Comparison of ENCODE assay signal across 22 cellular contexts in genomic region chr11:72233773-72234513, GRCh38. TPM values are rescaled to one million over a fixed set of nuclear protein-coding genes. Genes with fewer than 3 reads are reported as not detected.
A peak's percentile ranks its signal among the peaks of the same experiment; 100 is the strongest.
DNase-seq lines count a peak whose midpoint lies in the region; ATAC-seq, FAIRE-seq and TF ChIP-seq lines count a peak whose summit lies in the region.
"Had no signal": no experiment of that assay in that cellular context is flagged by ENCODE, and none has a peak within 500 bp of the region (broad histone marks: within the 10 kb centered on the region; RNA-seq: fewer than 3 reads in every experiment).

No MANE protein-coding gene starts in this region.

- H2AFZ ChIP-seq in GM12878 (ENCODE audit: control insufficient read depth, low read depth, low read length) (no peak overlapping the region), osteoblast (ENCODE audit: low read length) (no peak overlapping the region)

- WGBS in GM12878 (ENCODE audit: insufficient coverage, insufficient replicate concordance, low lambda C conversion rate, missing lambda C conversion rate) = 93% methylated on average over 8 of the region's 8 CpGs

- H3K27me3 Mint-ChIP-seq in activated CD4-positive, alpha-beta T cell treated with anti-CD3 and anti-CD28 coated beads, Interleukin-2, amount 10 ng/mL, durations not matched to agents 24 days and 14 days = peaks cover 3% of the 10 kb centered on the region

- ATAC-seq in GM12878 = no peak
- ATAC-seq: right lobe of liver had no signal

- TF ChIP-seq RAD21 in GM12878 (IDR thresholded peaks at IDR 0.05; ENCODE audit: insufficient read depth, low read depth, low read length) = no peak

- no peaks in the 10 kb centered on the region for H3K4me1 Mint-ChIP-seq in activated CD4-positive, alpha-beta T cell treated with anti-CD3 and anti-CD28 coated beads, Interleukin-2, amount 10 ng/mL, durations not matched to agents 24 days and 14 days

- SMC1A ChIA-PET in GM12878 (lab: Charles Lee; ENCODE audit: uncharacterized antibody, unreplicated experiment) = no interaction called here

- CTCF ChIA-PET in GM12878 (lab: Yijun Ruan, JAX) = no interaction called here

- FAIRE-seq in GM12878 (lab: Jason Lieb, UNC) = no peak
- FAIRE-seq: endometrium, TTC549 had no signal

- H3K79me2 ChIP-seq in GM12878 (ENCODE audit: control insufficient read depth, insufficient read depth, low read length) (no peaks in the 10 kb centered on the region), osteoblast (ENCODE audit: insufficient read depth, low read length) (peaks cover 8% of the 10 kb centered on the region)

- DNase-seq in D341Med (ENCODE audit: low spot score) (peak; percentile 12), GM12878 (ENCODE audit: low read depth, low spot score) (no peak), osteoblast (ENCODE audit: insufficient read length, low spot score, missing footprints) (peak; percentile 69), colonic mucosa (no peak), NCI-H524 (lab: John Stamatoyannopoulos, UW) (no peak), SHP77 (lab: John Stamatoyannopoulos, UW) (no peak)
- DNase-seq in activated CD4-positive, alpha-beta T cell treated with anti-CD3 and anti-CD28 coated beads, Interleukin-2, amount 10 ng/mL, durations not matched to agents 24 days and 14 days = no peak
- DNase-seq: activated CD4-positive, alpha-beta T cell treated with anti-CD3 and anti-CD28 coated beads, Interleukin-2, amount 50 U/mL, for 1 hour; AML-193; amygdala; foreskin fibroblast; H9; NCI-H1092 treated with DMSO at 0.1 percent for 48 hours; NCI-H82; nucleus accumbens; stimulated activated CD4-positive, alpha-beta T cell treated with anti-CD3 and anti-CD28 coated beads, Interleukin-1b, Interleukin-23, amount 100 ng/mL, for 48 hours had no signal

- TF ChIP-seq EP300 in GM12878 (IDR thresholded peaks at IDR 0.05; ENCODE audit: borderline replicate concordance in 1 of 2, control insufficient read depth in 1 of 2, low read depth in 2 of 2, low read length in 2 of 2) = no peak

- H3K9me3 Mint-ChIP-seq in activated CD4-positive, alpha-beta T cell treated with anti-CD3 and anti-CD28 coated beads, Interleukin-2, amount 10 ng/mL, durations not matched to agents 24 days and 14 days = no peaks in the 10 kb centered on the region
- H3K9me3 Mint-ChIP-seq: H9 had no signal

- in situ Hi-C loops in GM12878 (cut with MboI) = no loop called here

- H3K27ac Mint-ChIP-seq in activated CD4-positive, alpha-beta T cell treated with anti-CD3 and anti-CD28 coated beads, Interleukin-2, amount 10 ng/mL, durations not matched to agents 24 days and 14 days = no peak overlapping the region

- peak overlapping the region; percentile 27 for H3K4me2 ChIP-seq in BLaER1
- no peak overlapping the region for H3K4me2 ChIP-seq in GM12878 (ENCODE audit: control insufficient read depth, insufficient read depth)
- H3K4me2 ChIP-seq in osteoblast (ENCODE audit: insufficient read depth, low read length) = no peak overlapping the region

- peaks cover 56% of the 10 kb centered on the region for H3K36me3 Mint-ChIP-seq in activated CD4-positive, alpha-beta T cell treated with anti-CD3 and anti-CD28 coated beads, Interleukin-2, amount 10 ng/mL, durations not matched to agents 24 days and 14 days (ENCODE audit: low read depth)

- H3K4me1 ChIP-seq in BLaER1 = peaks cover 37% of the 10 kb centered on the region
- H3K4me1 ChIP-seq in GM12878 (ENCODE audit: control insufficient read depth, insufficient read depth, low read length) = no peaks in the 10 kb centered on the region
- peaks cover 2% of the 10 kb centered on the region for H3K4me1 ChIP-seq in osteoblast (ENCODE audit: insufficient read depth, low read length)
- H3K4me1 ChIP-seq in colonic mucosa = no peaks in the 10 kb centered on the region
- H3K4me1 ChIP-seq: right lobe of liver had no signal

- peaks cover 100% of the 10 kb centered on the region for H3K36me3 ChIP-seq in BLaER1
- H3K36me3 ChIP-seq in GM12878 (ENCODE audit: control insufficient read depth in 2 of 2, insufficient read depth in 2 of 2, low read length in 1 of 2) = peaks cover 23 to 27% of the 10 kb centered on the region in 2 experiments; a peak in 3 of 4 replicates
- H3K36me3 ChIP-seq in osteoblast (ENCODE audit: insufficient read depth, low read length) = peaks cover 87% of the 10 kb centered on the region
- peaks cover 48% of the 10 kb centered on the region for H3K36me3 ChIP-seq in colonic mucosa

- H3K4me3 Mint-ChIP-seq in activated CD4-positive, alpha-beta T cell treated with anti-CD3 and anti-CD28 coated beads, Interleukin-2, amount 10 ng/mL, durations not matched to agents 24 days and 14 days = no peak overlapping the region
- H3K4me3 Mint-ChIP-seq: H9 had no signal

- intact Hi-C loops in GM12878 (cut with micrococcal nuclease; ENCODE audit: unreplicated experiment) = no loop called here
- intact Hi-C loops in activated CD4-positive, alpha-beta T cell treated with anti-CD3 and anti-CD28 coated beads, Interleukin-2, amount 10 ng/mL, durations not matched to agents 24 days and 14 days (cut with micrococcal nuclease) = no loop called here
- intact Hi-C loops in colonic mucosa (cut with DNase I) = no loop called here

- H3K4me3 ChIP-seq in BLaER1 = no peak overlapping the region
- no peak overlapping the region for H3K4me3 ChIP-seq in GM12878
- H3K4me3 ChIP-seq in osteoblast (ENCODE audit: insufficient read depth, low read length) = no peak overlapping the region
- no peak overlapping the region for H3K4me3 ChIP-seq in colonic mucosa
- H3K4me3 ChIP-seq: right lobe of liver, SK-N-MC, suprapubic skin had no signal

- peaks cover 100% of the 10 kb centered on the region for H4K20me1 ChIP-seq in BLaER1
- H4K20me1 ChIP-seq in GM12878 (ENCODE audit: control insufficient read depth, insufficient read depth) = no peaks in the 10 kb centered on the region; the same call in none of the 2 replicates
- peaks cover 79% of the 10 kb centered on the region for H4K20me1 ChIP-seq in osteoblast (ENCODE audit: insufficient read depth, low read length)

- H3K27ac ChIP-seq in BLaER1 (0 out of 2 replicates have a peak overlapping the region, but pooled peaks have one; percentile 16), GM12878 (ENCODE audit: control insufficient read depth, insufficient read depth) (no peak overlapping the region), osteoblast (ENCODE audit: low read depth, low read length) (no peak overlapping the region), colonic mucosa (no peak overlapping the region)
- H3K27ac ChIP-seq: right lobe of liver, SK-N-MC, suprapubic skin had no signal

- H3K27me3 ChIP-seq in BLaER1 (peaks cover 18% of the 10 kb centered on the region), GM12878 (replicated peaks in 1 of 2; ENCODE audit: control insufficient read depth in 2 of 2, insufficient read depth in 2 of 2, low read length in 1 of 2) (no peaks in the 10 kb centered on the region), osteoblast (ENCODE audit: insufficient read depth, low read length) (no peaks in the 10 kb centered on the region), colonic mucosa (no peaks in the 10 kb centered on the region)
- H3K27me3 ChIP-seq: right lobe of liver, suprapubic skin had no signal

- peak; percentile 39; the same call in 1 of the 2 replicates for TF ChIP-seq POLR2A in GM12878 (IDR thresholded peaks at IDR 0.05; ENCODE audit: low read depth, low read length)

- no peaks in the 10 kb centered on the region for H3K9me3 ChIP-seq in BLaER1
- H3K9me3 ChIP-seq in GM12878 (replicated peaks; ENCODE audit: control insufficient read depth, insufficient read depth, low read length) = no peaks in the 10 kb centered on the region
- H3K9me3 ChIP-seq in osteoblast (ENCODE audit: low read depth, low read length) = no peaks in the 10 kb centered on the region
- H3K9me3 ChIP-seq in colonic mucosa = no peaks in the 10 kb centered on the region
- H3K9me3 ChIP-seq: right lobe of liver, suprapubic skin had no signal

- 0 out of 2 replicates have a peak overlapping the region, but pooled peaks have one; percentile 5 for H3K9ac ChIP-seq in BLaER1
- no peak overlapping the region for H3K9ac ChIP-seq in GM12878 (ENCODE audit: control insufficient read depth, insufficient read depth, low read length)
- no peak overlapping the region for H3K9ac ChIP-seq in colonic mucosa (ENCODE audit: low read depth in 2 of 2, low read length in 2 of 2)

- BruUV-seq in GM12878 (replicated peaks; lab: Mats Ljungman, UMichigan) = no TSS peak

- RAD21 ChIA-PET in GM12878 (lab: Charles Lee; ENCODE audit: unreplicated experiment) = interaction anchor here (0.6 kb wide), 1 partner anchor 17 kb away, joined by 4 read pairs; no protein-coding TSS in a partner anchor

- POLR2A ChIA-PET in GM12878 (lab: Charles Lee) = no interaction called here

- TF ChIP-seq CTCF in GM12878 (IDR thresholded peaks at IDR 0.05 in 2 of 3, conservative IDR thresholded peaks at IDR 0.05 in 1 of 3; ENCODE audit: control insufficient read depth in 2 of 3, extremely low read depth in 1 of 3, insufficient read depth in 1 of 3, low read depth in 3 of 3, low read length in 3 of 3) (no peak), osteoblast (IDR thresholded peaks at IDR 0.05; ENCODE audit: extremely low read depth, low read depth, low read length) (no peak), colonic mucosa (IDR thresholded peaks at IDR 0.05) (no peak)

RNA-seq across cellular contexts. Expression of gene INPPL1, which starts 9.4 kb away (rescaled TPM):
- total RNA-seq in GM12878 (2013; cell fraction: nucleolus; rRNA removed) = 149 and 152 TPM in 2 replicates
- total RNA-seq in GM12878 (2014; rRNA removed) (62.3 and 66.3 TPM in 2 replicates), GM12878 (2014; rRNA removed; fragmentation: Illumina TruSeq; extraction: Trizol) (32.1 and 33.1 TPM in 2 replicates), GM12878 (2021) (110 and 116 TPM in 2 replicates), osteoblast (86.5 and 92.2 TPM in 2 replicates), colonic mucosa (100 to 1,000 TPM; 120 to 166 TPM)
- polyA plus RNA-seq in GM12878 (2011; ENCODE audit: low read depth) = 39.6 TPM
- polyA plus RNA-seq in GM12878 (2011; rRNA removed) (36.2 and 68.8 TPM in 2 replicates), GM12878 (2014; fragmentation: Illumina TruSeq; extraction: Trizol) (54.7 and 62.3 TPM in 2 replicates), GM12878 (2014; fragmentation: Nextera tagmentation; extraction: Ambion mirVana) (1 to 10 TPM in 1 of 2 experiments, under 1 TPM in 1; 0.47 to 1.0 TPM), GM12878 (2014; rRNA removed) (77.5 and 94.4 TPM in 2 replicates), GM12878 (2016; fragmentation: Nextera tagmentation; extraction: Ambion mirVana) (10 to 100 TPM in 1 of 2 experiments, 1 to 10 TPM in 1; 9.7 to 20.0 TPM)
- 45.3 and 59.8 TPM in 2 replicates for polyA plus RNA-seq in GM12878 (2011; cell fraction: cytosol; rRNA removed)
- 613 and 647 TPM in 2 replicates for polyA plus RNA-seq in GM12878 (2011; cell fraction: nucleus; rRNA removed)
- 71.7 and 110 TPM in 2 replicates for polyA plus RNA-seq in GM12878 (2012)
- polyA minus RNA-seq in GM12878 (2011; rRNA and poly(A)+ RNA removed) = 70.7 and 93.0 TPM in 2 replicates
- 52.8 and 55.7 TPM in 2 replicates for polyA minus RNA-seq in GM12878 (2011; cell fraction: cytosol; rRNA and poly(A)+ RNA removed)
- 158 and 247 TPM in 2 replicates for polyA minus RNA-seq in GM12878 (2011; cell fraction: nucleus; rRNA and poly(A)+ RNA removed)
- total RNA-seq in activated CD4-positive, alpha-beta T cell treated with anti-CD3 and anti-CD28 coated beads, Interleukin-2, amount 10 ng/mL, durations not matched to agents 24 days and 14 days = 123 and 144 TPM in 2 replicates

RNA-seq across cellular contexts. Expression of gene PHOX2A, which starts 10.0 kb away (rescaled TPM):
- not detected in 2 replicates for total RNA-seq in GM12878 (2013; cell fraction: nucleolus; rRNA removed)
- total RNA-seq in GM12878 (2014; rRNA removed) (not detected in 2 replicates), GM12878 (2014; rRNA removed; fragmentation: Illumina TruSeq; extraction: Trizol) (not detected in 2 replicates), GM12878 (2021) (not detected in 2 replicates), osteoblast (not detected in 2 replicates), colonic mucosa (under 1 TPM; 0.27 to 0.37 TPM)
- not detected for polyA plus RNA-seq in GM12878 (2011; ENCODE audit: low read depth)
- polyA plus RNA-seq in GM12878 (2011; rRNA removed) (not detected in 2 replicates), GM12878 (2014; fragmentation: Illumina TruSeq; extraction: Trizol) (not detected in 2 replicates), GM12878 (2014; fragmentation: Nextera tagmentation; extraction: Ambion mirVana) (not detected), GM12878 (2014; rRNA removed) (not detected in 2 replicates), GM12878 (2016; fragmentation: Nextera tagmentation; extraction: Ambion mirVana) (not detected)
- not detected in 2 replicates for polyA plus RNA-seq in GM12878 (2011; cell fraction: cytosol; rRNA removed)
- polyA plus RNA-seq in GM12878 (2011; cell fraction: nucleus; rRNA removed) = not detected in 2 replicates
- polyA plus RNA-seq in GM12878 (2012) = not detected in 2 replicates
- not detected in 2 replicates for polyA minus RNA-seq in GM12878 (2011; rRNA and poly(A)+ RNA removed)
- polyA minus RNA-seq in GM12878 (2011; cell fraction: cytosol; rRNA and poly(A)+ RNA removed) = not detected in 2 replicates
- not detected in 2 replicates for polyA minus RNA-seq in GM12878 (2011; cell fraction: nucleus; rRNA and poly(A)+ RNA removed)
- not detected in 2 replicates for total RNA-seq in activated CD4-positive, alpha-beta T cell treated with anti-CD3 and anti-CD28 coated beads, Interleukin-2, amount 10 ng/mL, durations not matched to agents 24 days and 14 days
- total RNA-seq: right lobe of liver, suprapubic skin had no signal

RNA-seq across cellular contexts. Expression of gene FOLR2, which starts 17.3 kb away (rescaled TPM):
- not detected in 2 replicates for total RNA-seq in GM12878 (2013; cell fraction: nucleolus; rRNA removed)
- total RNA-seq in GM12878 (2014; rRNA removed) = 2.7 and 3.5 TPM in 2 replicates
- 1.9 and 2.2 TPM in 2 replicates for total RNA-seq in GM12878 (2014; rRNA removed; fragmentation: Illumina TruSeq; extraction: Trizol)
- 1.4 and 1.5 TPM in 2 replicates for total RNA-seq in GM12878 (2021)
- polyA plus RNA-seq in GM12878 (2011; ENCODE audit: low read depth) = 1.5 TPM
- 0.10 TPM in 1 of 2 replicates, not detected in the other for polyA plus RNA-seq in GM12878 (2011; rRNA removed)
- 0.12 and 0.25 TPM in 2 replicates for polyA plus RNA-seq in GM12878 (2011; cell fraction: cytosol; rRNA removed)
- polyA plus RNA-seq in GM12878 (2011; cell fraction: nucleus; rRNA removed) = 0.21 and 0.54 TPM in 2 replicates
- 1.7 and 1.9 TPM in 2 replicates for polyA plus RNA-seq in GM12878 (2012)
- polyA plus RNA-seq in GM12878 (2014; fragmentation: Illumina TruSeq; extraction: Trizol) = 1.6 and 2.0 TPM in 2 replicates
- 10 to 100 TPM; 11.0 to 11.1 TPM for polyA plus RNA-seq in GM12878 (2014; fragmentation: Nextera tagmentation; extraction: Ambion mirVana)
- 3.2 and 3.7 TPM in 2 replicates for polyA plus RNA-seq in GM12878 (2014; rRNA removed)
- polyA plus RNA-seq in GM12878 (2016; fragmentation: Nextera tagmentation; extraction: Ambion mirVana) = 1 to 10 TPM; 1.2 to 1.6 TPM
- not detected in 2 replicates for polyA minus RNA-seq in GM12878 (2011; rRNA and poly(A)+ RNA removed)
- polyA minus RNA-seq in GM12878 (2011; cell fraction: cytosol; rRNA and poly(A)+ RNA removed) = not detected in 2 replicates
- not detected in 2 replicates for polyA minus RNA-seq in GM12878 (2011; cell fraction: nucleus; rRNA and poly(A)+ RNA removed)
- total RNA-seq in osteoblast = not detected in 2 replicates
- not detected in 2 replicates for total RNA-seq in activated CD4-positive, alpha-beta T cell treated with anti-CD3 and anti-CD28 coated beads, Interleukin-2, amount 10 ng/mL, durations not matched to agents 24 days and 14 days
- 10 to 100 TPM in 1 of 2 donors, 1 to 10 TPM in 1; 4.5 to 15.4 TPM for total RNA-seq in colonic mucosa
- total RNA-seq: H9 had no signal

RNA-seq across cellular contexts. Expression of gene FOLR1, which starts 42.0 kb away (rescaled TPM):
- not detected in 2 replicates for total RNA-seq in GM12878 (2013; cell fraction: nucleolus; rRNA removed)
- total RNA-seq in GM12878 (2014; rRNA removed) = not detected in 2 replicates
- total RNA-seq in GM12878 (2014; rRNA removed; fragmentation: Illumina TruSeq; extraction: Trizol) = not detected in 2 replicates
- total RNA-seq in GM12878 (2021) = not detected in 2 replicates
- polyA plus RNA-seq in GM12878 (2011; ENCODE audit: low read depth) = not detected
- polyA plus RNA-seq in GM12878 (2011; rRNA removed) = not detected in 2 replicates
- polyA plus RNA-seq in GM12878 (2011; cell fraction: cytosol; rRNA removed) = not detected in 2 replicates
- not detected in 2 replicates for polyA plus RNA-seq in GM12878 (2011; cell fraction: nucleus; rRNA removed)
- polyA plus RNA-seq in GM12878 (2012) = not detected in 2 replicates
- not detected in 2 replicates for polyA plus RNA-seq in GM12878 (2014; fragmentation: Illumina TruSeq; extraction: Trizol)
- polyA plus RNA-seq in GM12878 (2014; fragmentation: Nextera tagmentation; extraction: Ambion mirVana) = not detected
- polyA plus RNA-seq in GM12878 (2014; rRNA removed) = not detected in 2 replicates
- polyA plus RNA-seq in GM12878 (2016; fragmentation: Nextera tagmentation; extraction: Ambion mirVana) = not detected
- polyA minus RNA-seq in GM12878 (2011; rRNA and poly(A)+ RNA removed) = not detected in 2 replicates
- polyA minus RNA-seq in GM12878 (2011; cell fraction: cytosol; rRNA and poly(A)+ RNA removed) = 2.0 and 2.7 TPM in 2 replicates
- polyA minus RNA-seq in GM12878 (2011; cell fraction: nucleus; rRNA and poly(A)+ RNA removed) = 0.97 and 1.3 TPM in 2 replicates
- under 0.01 and 0.36 TPM in 2 replicates for total RNA-seq in osteoblast
- total RNA-seq in activated CD4-positive, alpha-beta T cell treated with anti-CD3 and anti-CD28 coated beads, Interleukin-2, amount 10 ng/mL, durations not matched to agents 24 days and 14 days = not detected in 2 replicates
- total RNA-seq in colonic mucosa = under 1 TPM in 1 of 2 donors, not detected in 1; 0.59 TPM
- total RNA-seq: right lobe of liver had no signal

Comparison
In these comparisons a context has a peak if more than half of its experiments do, and no peak if none do; other contexts are left out.
1. DNase-seq: peak in D341Med (single experiment) and osteoblast (single experiment); none in GM12878 (single experiment), activated CD4-positive, alpha-beta T cell treated with anti-CD3 and anti-CD28 coated beads, Interleukin-2, amount 10 ng/mL, durations not matched to agents 24 days and 14 days (single experiment), colonic mucosa (single experiment), NCI-H524 (0 of 2) and SHP77 (0 of 2).